Comparison of ENCODE assay signal across 20 cellular contexts in genomic region chr17:12403881-12404398, GRCh38.
DNase-seq lines count a peak whose midpoint lies in the region; ATAC-seq, FAIRE-seq and TF ChIP-seq lines count a peak whose summit lies in the region.
"Had no signal": no experiment of that assay in that cellular context is flagged by ENCODE, and none has a peak within 500 bp of the region (broad histone marks: within the 10 kb centered on the region; RNA-seq: fewer than 3 reads in every experiment).

No MANE protein-coding gene starts in this region.

- H3K27ac ChIP-seq in A549 (peak overlapping the region; percentile 79 to 84), esophagus squamous epithelium (peak overlapping the region in 3 of 4 donors; percentile 49 to 67 (median 58))
- H3K27ac ChIP-seq: C4-2B, GM23248 had no signal

- no peak for TF ChIP-seq EP300 in A549 (IDR thresholded peaks at IDR 0.05)

- H3K4me3 ChIP-seq in A549 (no peak overlapping the region), MG63 (no peak overlapping the region), esophagus squamous epithelium (no peak overlapping the region)
- H3K4me3 ChIP-seq: GM23248, HAP-1, K562 had no signal

- no peak for FAIRE-seq in A549 (lab: Jason Lieb, UNC)
- FAIRE-seq: D721Med, G401.6, GM12891, GM19239, K562 had no signal

- POLR2A ChIA-PET in A549 (lab: Yijun Ruan, JAX) (no interaction called here), HEK293T (lab: Yijun Ruan, JAX) (no interaction called here)

- no peaks in the 10 kb centered on the region for H3K27me3 ChIP-seq in MG63
- no peaks in the 10 kb centered on the region for H3K27me3 ChIP-seq in esophagus squamous epithelium

- TF ChIP-seq POLR2A in A549 (IDR thresholded peaks at IDR 0.05; ENCODE audit: low read length) = no peak
- TF ChIP-seq POLR2A in esophagus squamous epithelium (IDR thresholded peaks at IDR 0.05) = no peak

- ATAC-seq in A549 (peak in 1 of 2 experiments; percentile 7; a peak in 2 of 6 replicates), HG02884 (IDR thresholded peaks at IDR 0.05; ENCODE audit: unreplicated experiment) (no peak)
- ATAC-seq: K562 had no signal

- TF ChIP-seq CTCF in A549 (IDR thresholded peaks at IDR 0.05) = no peak
- TF ChIP-seq CTCF in esophagus squamous epithelium (IDR thresholded peaks at IDR 0.05) = no peak

- H3K36me3 ChIP-seq in MG63 (no peaks in the 10 kb centered on the region), esophagus squamous epithelium (no peaks in the 10 kb centered on the region)
- H3K36me3 ChIP-seq: HAP-1 had no signal

- no peak for TF ChIP-seq RAD21 in A549 (conservative IDR thresholded peaks at IDR 0.05 in 1 of 2, IDR thresholded peaks at IDR 0.05 in 1 of 2)

- 62% methylated on average over 5 of the region's 5 CpGs for WGBS in A549 (ENCODE audit: missing lambda C conversion rate)
- 71% methylated on average over 5 of the region's 5 CpGs for WGBS in esophagus squamous epithelium, 2 donors

- intact Hi-C loops in esophagus squamous epithelium (cut with DNase I) = no loop called here

- H3K9me3 ChIP-seq in A549 (0 out of 3 replicates have a peak, but pooled peaks cover 3% of the 10 kb centered on the region), MG63 (no peaks in the 10 kb centered on the region), esophagus squamous epithelium (no peaks in the 10 kb centered on the region)
- H3K9me3 ChIP-seq: Caco-2, HAP-1 had no signal

- CTCF ChIA-PET in A549 (lab: Yijun Ruan, JAX) = interaction anchor here (0.6 to 2.7 kb wide), 4 partner anchors 12 to 263 kb away, joined by 4 to 14 read pairs (median 4); partner anchors contain the start of gene MYOCD
- CTCF ChIA-PET in HEK293T (lab: Yijun Ruan, JAX) = no interaction called here

- DNase-seq in A549 (ENCODE audit: low read depth in 1 of 2, low spot score in 1 of 2) (no peak), HEK293T (ENCODE audit: extremely low spot score) (no peak), MG63 (peak; percentile 72), esophagus squamous epithelium (lab: John Stamatoyannopoulos, UW) (no peak), NCI-H524 (lab: John Stamatoyannopoulos, UW) (no peak), DMS53 (lab: John Stamatoyannopoulos, UW) (no peak), NCI-H345 (lab: John Stamatoyannopoulos, UW) (no peak)
- DNase-seq: AML-193; Caco-2; CD4-positive, alpha-beta T cell; DND-41; GM23248 had no signal

- peak overlapping the region; percentile 60; the same call in 2 of the 3 replicates for H3K4me2 ChIP-seq in A549

- H3K4me1 ChIP-seq in A549 = peaks cover 45% of the 10 kb centered on the region
- no peaks in the 10 kb centered on the region for H3K4me1 ChIP-seq in esophagus squamous epithelium
- H3K4me1 ChIP-seq: Caco-2, HAP-1 had no signal

TF ChIP-seq in A549, 52 proteins besides CTCF, POLR2A, EP300 and RAD21:
- TF ChIP-seq FOSL2 (IDR thresholded peaks at IDR 0.05) = no peak
- TF ChIP-seq FOSL2 (CRISPR knock-in tag; IDR thresholded peaks at IDR 0.05) = no peak
- TF ChIP-seq JUNB (IDR thresholded peaks at IDR 0.05) = no peak
- TF ChIP-seq E2F6 (IDR thresholded peaks at IDR 0.05; ENCODE audit: borderline replicate concordance, low read depth) = no peak
TF ChIP-seq in A549: peak in this region for 0.

TF ChIP-seq in HEK293T, 16 proteins besides CTCF, POLR2A, EP300 and RAD21:
- TF ChIP-seq ELF4 (IDR thresholded peaks at IDR 0.05) = peak; percentile 57; the same call in 1 of the 2 replicates
- TF ChIP-seq TARDBP (IDR thresholded peaks at IDR 0.05) = no peak
